28 cellular contexts compared by ENCODE assay signal in the genomic region with DNA sequence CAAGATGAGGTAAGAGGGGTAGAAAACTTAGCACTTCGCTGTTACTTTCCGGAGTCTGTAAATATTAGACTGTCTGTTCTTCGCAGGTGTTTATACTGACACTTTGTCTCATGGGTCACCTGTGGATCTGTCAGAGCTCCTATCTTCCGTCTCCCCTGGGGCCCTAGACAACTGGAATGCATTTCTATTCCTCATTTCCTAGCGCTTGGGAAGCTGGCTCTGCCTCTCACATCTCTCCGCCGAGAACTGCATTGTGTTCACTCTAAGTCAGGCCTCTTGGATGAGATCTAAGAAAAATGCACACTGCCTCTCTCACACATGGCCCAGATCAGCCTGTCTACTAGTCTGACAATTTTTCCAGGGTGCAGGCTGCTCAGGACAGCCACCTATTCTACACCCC. TPM values are rescaled to one million over a fixed set of nuclear protein-coding genes. Genes with fewer than 3 reads are reported as not detected.
"Had no signal": no experiment of that assay in that cellular context is flagged by ENCODE, and none has a peak within 500 bp of the region (broad histone marks: within the 10 kb centered on the region; RNA-seq: fewer than 3 reads in every experiment).

No MANE protein-coding gene starts in this region.

- H3K36me3 ChIP-seq: heart left ventricle, neural progenitor cell, ovary, suprapubic skin, thyroid gland, upper lobe of right lung, vagina had no signal

- H3K4me1 ChIP-seq: heart left ventricle, neural progenitor cell, suprapubic skin, thyroid gland, upper lobe of right lung, vagina had no signal

- H3K4me1 Mint-ChIP-seq: natural killer cell had no signal

- H3K4me2 ChIP-seq: neural progenitor cell had no signal

- H3K4me3 Mint-ChIP-seq: natural killer cell, neural progenitor cell had no signal

- H3K27me3 ChIP-seq: neural progenitor cell, ovary, thyroid gland, vagina had no signal

- H3K27ac Mint-ChIP-seq: natural killer cell, neural progenitor cell had no signal

- H3K9ac ChIP-seq: neural progenitor cell had no signal

- FAIRE-seq: endometrium, frontal cortex, islet of Langerhans, small intestine had no signal

- H3K9me3 Mint-ChIP-seq: natural killer cell, neural progenitor cell had no signal

- H3K4me3 ChIP-seq: dorsolateral prefrontal cortex, heart left ventricle, neural progenitor cell, ovary, suprapubic skin, thyroid gland, upper lobe of right lung, vagina had no signal

- H3K27ac ChIP-seq: dorsolateral prefrontal cortex, heart left ventricle, neural progenitor cell, ovary, suprapubic skin, thyroid gland, upper lobe of right lung, vagina had no signal

- DNase-seq: cortex of kidney; dorsolateral prefrontal cortex; effector CD8-positive, alpha-beta T cell; heart left ventricle; hypothalamus; mammary epithelial cell; natural killer cell; nucleus accumbens; ovary; right cardiac atrium; small intestine; stimulated activated CD4-positive, alpha-beta T cell treated with anti-CD3 and anti-CD28 coated beads, Interleukin-12 subunit alpha, Interleukin-12 subunit beta, amount 100 ng/mL, for 4 hours; stimulated activated naive CD4-positive, alpha-beta T cell treated with Interleukin-2 at 50 U/mL for 16 hours; thyroid gland; upper lobe of right lung had no signal

- ATAC-seq: esophagus mucosa, heart left ventricle, left lobe of liver, natural killer cell, right cardiac atrium, upper lobe of right lung had no signal

- H3K36me3 Mint-ChIP-seq: natural killer cell, neural progenitor cell had no signal

RNA-seq across cellular contexts. Expression of gene PCA3, which starts 39.5 kb away (rescaled TPM):
- total RNA-seq: esophagus mucosa, fibroblast of lung, glomerular endothelial cell, heart left ventricle, lower leg skin, mammary epithelial cell, mucosa of gallbladder, myocyte, ovary, thyroid gland, upper lobe of right lung, vagina had no signal
- polyA plus RNA-seq: fibroblast of lung, heart left ventricle, mammary epithelial cell, ovary had no signal
